In the genomic region with DNA sequence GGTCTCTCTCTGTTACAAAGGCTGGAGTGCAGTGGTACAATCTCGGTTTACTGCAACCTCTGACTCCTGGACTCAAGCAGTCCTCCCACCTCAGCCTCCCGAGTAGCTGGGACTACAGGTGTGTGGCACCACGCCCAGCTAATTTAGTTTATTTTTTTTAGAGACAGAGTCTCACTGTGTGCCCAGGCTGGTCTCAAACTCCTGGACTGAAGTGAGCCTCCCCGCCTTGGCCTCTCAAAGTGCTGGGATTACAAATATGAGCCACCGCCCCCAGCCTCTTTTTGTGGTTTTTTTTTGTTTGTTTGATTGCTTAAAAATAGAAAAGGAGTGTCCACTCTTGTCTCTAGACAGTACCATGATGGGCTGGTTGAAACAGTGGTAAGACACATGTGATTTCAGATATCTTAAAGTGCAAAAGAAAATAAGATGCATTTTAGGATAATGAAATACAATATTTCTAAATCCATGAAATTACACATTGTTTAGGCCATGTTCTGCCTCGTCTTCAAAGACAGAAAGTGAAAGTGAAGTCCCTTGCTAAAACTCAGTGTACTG, we compare ENCODE assay signal across 9 cellular contexts. TPM values are rescaled to one million over a fixed set of nuclear protein-coding genes. Genes with fewer than 3 reads are reported as not detected.
A peak's percentile ranks its signal among the peaks of the same experiment; 100 is the strongest.
DNase-seq lines count a peak whose midpoint lies in the region; ATAC-seq, FAIRE-seq and TF ChIP-seq lines count a peak whose summit lies in the region.
"Had no signal": no experiment of that assay in that cellular context is flagged by ENCODE, and none has a peak within 500 bp of the region (broad histone marks: within the 10 kb centered on the region; RNA-seq: fewer than 3 reads in every experiment).

No MANE protein-coding gene starts in this region.

- no peak for FAIRE-seq in urothelium cell line (lab: Jason Lieb, UNC)

- H3K36me3 ChIP-seq in MG63 = no peaks in the 10 kb centered on the region

- H3K9me3 Mint-ChIP-seq in natural killer cell treated with Interleukin-12 subunit alpha and Interleukin-12 subunit beta and Interleukin-15 and Interleukin-18, amount 100 ng/mL, for 72 hours = no peaks in the 10 kb centered on the region

- ATAC-seq in natural killer cell treated with Interleukin-12 subunit alpha and Interleukin-12 subunit beta and Interleukin-15 and Interleukin-18, amount 100 ng/mL, for 72 hours = no peak

- no peak for DNase-seq in AG04450 (ENCODE audit: low read depth, low spot score)
- no peak for DNase-seq in MG63
- no peak for DNase-seq in choroid plexus epithelial cell (ENCODE audit: low read depth)
- DNase-seq in natural killer cell treated with Interleukin-12 subunit alpha and Interleukin-12 subunit beta and Interleukin-15 and Interleukin-18, amount 100 ng/mL, for 72 hours (ENCODE audit: low spot score) = peak; percentile 2
- DNase-seq in urothelium cell line (ENCODE audit: low spot score) = no peak
- no peak for DNase-seq in globus pallidus (ENCODE audit: low spot score)
- no peak for DNase-seq in cerebellar nuclear complex (lab: John Stamatoyannopoulos, UW)
- DNase-seq in GOT3 (lab: John Stamatoyannopoulos, UW) = no peak

- peak overlapping the region; percentile 75 for H3K27ac ChIP-seq in AG04450 (ENCODE audit: low read depth, low read length)

- H3K9me3 ChIP-seq in AG04450 (ENCODE audit: control insufficient read depth, insufficient read depth, low read length) = no peaks in the 10 kb centered on the region
- H3K9me3 ChIP-seq in MG63 = no peaks in the 10 kb centered on the region

- peaks cover 31 to 32% of the 10 kb centered on the region in 2 donors for H3K4me1 Mint-ChIP-seq in natural killer cell treated with Interleukin-12 subunit alpha and Interleukin-12 subunit beta and Interleukin-15 and Interleukin-18, amount 100 ng/mL, for 72 hours (ENCODE audit: low read depth in 2 of 2)

- H3K4me3 Mint-ChIP-seq in natural killer cell treated with Interleukin-12 subunit alpha and Interleukin-12 subunit beta and Interleukin-15 and Interleukin-18, amount 100 ng/mL, for 72 hours = peak overlapping the region; percentile 88

- CTCF ChIA-PET in AG04450 (lab: Charles Lee) = no interaction called here

- H3K36me3 Mint-ChIP-seq in natural killer cell treated with Interleukin-12 subunit alpha and Interleukin-12 subunit beta and Interleukin-15 and Interleukin-18, amount 100 ng/mL, for 72 hours = no peaks in the 10 kb centered on the region

- H3K4me3 ChIP-seq in AG04450 (ENCODE audit: low read depth, low read length) (peak overlapping the region; percentile 56), MG63 (0 out of 2 replicates have a peak overlapping the region, but pooled peaks have one; percentile 7), choroid plexus epithelial cell (ENCODE audit: low read depth, low read length) (peak overlapping the region; percentile 50)

- H3K27me3 ChIP-seq in AG04450 (ENCODE audit: control insufficient read depth, insufficient read depth, low read length) (no peaks in the 10 kb centered on the region), MG63 (no peaks in the 10 kb centered on the region)

- peaks cover 9 to 13% of the 10 kb centered on the region in 2 donors for H3K27me3 Mint-ChIP-seq in natural killer cell treated with Interleukin-12 subunit alpha and Interleukin-12 subunit beta and Interleukin-15 and Interleukin-18, amount 100 ng/mL, for 72 hours

- TF ChIP-seq CTCF in AG04450 (IDR thresholded peaks at IDR 0.05; ENCODE audit: low read depth, low read length) (no peak), choroid plexus epithelial cell (conservative IDR thresholded peaks at IDR 0.05; ENCODE audit: low read depth, low read length) (no peak)

- peak overlapping the region; percentile 78 for H3K27ac Mint-ChIP-seq in natural killer cell treated with Interleukin-12 subunit alpha and Interleukin-12 subunit beta and Interleukin-15 and Interleukin-18, amount 100 ng/mL, for 72 hours

- POLR2A ChIA-PET in AG04450 (lab: Yijun Ruan, JAX) = no interaction called here

RNA-seq across cellular contexts. Expression of a gene that starts 27.4 kb away (rescaled TPM):
- polyA plus RNA-seq in AG04450 (2011; rRNA removed) = 10.0 and 10.1 TPM in 2 replicates
- polyA minus RNA-seq in AG04450 (2011; rRNA and poly(A)+ RNA removed) = 26.9 and 30.0 TPM in 2 replicates
- 4.2 and 4.4 TPM in 2 replicates for total RNA-seq in MG63 (2014; rRNA removed; shearing (Covaris generic); ENCODE audit: low replicate concordance)
- total RNA-seq in natural killer cell treated with Interleukin-12 subunit alpha and Interleukin-12 subunit beta and Interleukin-15 and Interleukin-18, amount 100 ng/mL, for 72 hours = 1 to 10 TPM; 3.3 to 3.6 TPM

RNA-seq across cellular contexts. Expression of a gene that starts 43.7 kb away (rescaled TPM):
- 136 and 150 TPM in 2 replicates for polyA plus RNA-seq in AG04450 (2011; rRNA removed)
- 117 and 131 TPM in 2 replicates for polyA minus RNA-seq in AG04450 (2011; rRNA and poly(A)+ RNA removed)
- total RNA-seq in MG63 (2014; rRNA removed; shearing (Covaris generic); ENCODE audit: low replicate concordance) = 27.6 and 32.5 TPM in 2 replicates
- 10 to 100 TPM; 28.5 to 43.9 TPM for total RNA-seq in natural killer cell treated with Interleukin-12 subunit alpha and Interleukin-12 subunit beta and Interleukin-15 and Interleukin-18, amount 100 ng/mL, for 72 hours

RNA-seq across cellular contexts. Expression of a gene that starts 57.2 kb away (rescaled TPM):
- polyA plus RNA-seq in AG04450 (2011; rRNA removed) = 0.31 and 0.41 TPM in 2 replicates
- polyA minus RNA-seq in AG04450 (2011; rRNA and poly(A)+ RNA removed) = not detected in 2 replicates
- 0.72 TPM in 1 of 2 replicates, not detected in the other for total RNA-seq in MG63 (2014; rRNA removed; shearing (Covaris generic); ENCODE audit: low replicate concordance)
- total RNA-seq in natural killer cell treated with Interleukin-12 subunit alpha and Interleukin-12 subunit beta and Interleukin-15 and Interleukin-18, amount 100 ng/mL, for 72 hours = not detected
- total RNA-seq: kidney epithelial cell had no signal
